ENCODE assay signal across 1 cellular context in the genomic region with DNA sequence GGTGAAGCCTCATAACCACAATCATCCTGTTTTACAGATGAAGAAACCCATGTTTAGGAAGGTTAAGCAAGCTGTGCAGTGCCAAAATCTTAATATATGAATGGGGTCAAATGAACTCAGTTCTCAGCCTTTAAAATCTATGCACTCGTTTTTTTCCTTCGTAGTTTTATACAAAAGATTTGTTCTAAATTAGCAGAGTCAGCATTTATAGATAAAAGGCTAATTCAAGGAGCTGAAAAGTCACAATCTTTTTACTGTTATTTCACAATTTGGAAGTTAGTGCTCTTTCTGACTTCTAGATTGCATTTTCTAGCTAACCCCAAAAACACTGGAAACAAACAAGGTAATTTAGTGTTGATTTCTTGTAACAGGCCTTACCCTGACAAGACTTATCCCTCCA.
A peak's percentile ranks its signal among the peaks of the same experiment; 100 is the strongest.
TF ChIP-seq lines count a peak whose summit lies in the region.

No MANE protein-coding gene starts in this region.

TF ChIP-seq in K562, 482 proteins besides CTCF, POLR2A, EP300 and RAD21 (continued from another document):
- TF ChIP-seq, protein P1, sequence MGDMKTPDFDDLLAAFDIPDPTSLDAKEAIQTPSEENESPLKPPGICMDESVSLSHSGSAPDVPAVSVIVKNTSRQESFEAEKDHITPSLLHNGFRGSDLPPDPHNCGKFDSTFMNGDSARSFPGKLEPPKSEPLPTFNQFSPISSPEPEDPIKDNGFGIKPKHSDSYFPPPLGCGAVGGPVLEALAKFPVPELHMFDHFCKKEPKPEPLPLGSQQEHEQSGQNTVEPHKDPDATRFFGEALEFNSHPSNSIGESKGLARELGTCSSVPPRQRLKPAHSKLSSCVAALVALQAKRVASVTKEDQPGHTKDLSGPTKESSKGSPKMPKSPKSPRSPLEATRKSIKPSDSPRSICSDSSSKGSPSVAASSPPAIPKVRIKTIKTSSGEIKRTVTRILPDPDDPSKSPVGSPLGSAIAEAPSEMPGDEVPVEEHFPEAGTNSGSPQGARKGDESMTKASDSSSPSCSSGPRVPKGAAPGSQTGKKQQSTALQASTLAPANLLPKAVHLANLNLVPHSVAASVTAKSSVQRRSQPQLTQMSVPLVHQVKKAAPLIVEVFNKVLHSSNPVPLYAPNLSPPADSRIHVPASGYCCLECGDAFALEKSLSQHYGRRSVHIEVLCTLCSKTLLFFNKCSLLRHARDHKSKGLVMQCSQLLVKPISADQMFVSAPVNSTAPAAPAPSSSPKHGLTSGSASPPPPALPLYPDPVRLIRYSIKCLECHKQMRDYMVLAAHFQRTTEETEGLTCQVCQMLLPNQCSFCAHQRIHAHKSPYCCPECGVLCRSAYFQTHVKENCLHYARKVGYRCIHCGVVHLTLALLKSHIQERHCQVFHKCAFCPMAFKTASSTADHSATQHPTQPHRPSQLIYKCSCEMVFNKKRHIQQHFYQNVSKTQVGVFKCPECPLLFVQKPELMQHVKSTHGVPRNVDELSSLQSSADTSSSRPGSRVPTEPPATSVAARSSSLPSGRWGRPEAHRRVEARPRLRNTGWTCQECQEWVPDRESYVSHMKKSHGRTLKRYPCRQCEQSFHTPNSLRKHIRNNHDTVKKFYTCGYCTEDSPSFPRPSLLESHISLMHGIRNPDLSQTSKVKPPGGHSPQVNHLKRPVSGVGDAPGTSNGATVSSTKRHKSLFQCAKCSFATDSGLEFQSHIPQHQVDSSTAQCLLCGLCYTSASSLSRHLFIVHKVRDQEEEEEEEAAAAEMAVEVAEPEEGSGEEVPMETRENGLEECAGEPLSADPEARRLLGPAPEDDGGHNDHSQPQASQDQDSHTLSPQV (IDR thresholded peaks at IDR 0.05), result no peak
- TF ChIP-seq, protein P2, sequence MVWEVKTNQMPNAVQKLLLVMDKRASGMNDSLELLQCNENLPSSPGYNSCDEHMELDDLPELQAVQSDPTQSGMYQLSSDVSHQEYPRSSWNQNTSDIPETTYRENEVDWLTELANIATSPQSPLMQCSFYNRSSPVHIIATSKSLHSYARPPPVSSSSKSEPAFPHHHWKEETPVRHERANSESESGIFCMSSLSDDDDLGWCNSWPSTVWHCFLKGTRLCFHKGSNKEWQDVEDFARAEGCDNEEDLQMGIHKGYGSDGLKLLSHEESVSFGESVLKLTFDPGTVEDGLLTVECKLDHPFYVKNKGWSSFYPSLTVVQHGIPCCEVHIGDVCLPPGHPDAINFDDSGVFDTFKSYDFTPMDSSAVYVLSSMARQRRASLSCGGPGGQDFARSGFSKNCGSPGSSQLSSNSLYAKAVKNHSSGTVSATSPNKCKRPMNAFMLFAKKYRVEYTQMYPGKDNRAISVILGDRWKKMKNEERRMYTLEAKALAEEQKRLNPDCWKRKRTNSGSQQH (CRISPR knock-in tag; IDR thresholded peaks at IDR 0.05), result no peak
- TF ChIP-seq ZNF76 (CRISPR knock-in tag; IDR thresholded peaks at IDR 0.05; ENCODE audit: borderline replicate concordance), result no peak
- TF ChIP-seq, protein P3, sequence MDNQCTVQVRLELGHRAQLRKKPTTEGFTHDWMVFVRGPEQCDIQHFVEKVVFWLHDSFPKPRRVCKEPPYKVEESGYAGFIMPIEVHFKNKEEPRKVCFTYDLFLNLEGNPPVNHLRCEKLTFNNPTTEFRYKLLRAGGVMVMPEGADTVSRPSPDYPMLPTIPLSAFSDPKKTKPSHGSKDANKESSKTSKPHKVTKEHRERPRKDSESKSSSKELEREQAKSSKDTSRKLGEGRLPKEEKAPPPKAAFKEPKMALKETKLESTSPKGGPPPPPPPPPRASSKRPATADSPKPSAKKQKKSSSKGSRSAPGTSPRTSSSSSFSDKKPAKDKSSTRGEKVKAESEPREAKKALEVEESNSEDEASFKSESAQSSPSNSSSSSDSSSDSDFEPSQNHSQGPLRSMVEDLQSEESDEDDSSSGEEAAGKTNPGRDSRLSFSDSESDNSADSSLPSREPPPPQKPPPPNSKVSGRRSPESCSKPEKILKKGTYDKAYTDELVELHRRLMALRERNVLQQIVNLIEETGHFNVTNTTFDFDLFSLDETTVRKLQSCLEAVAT (IDR thresholded peaks at IDR 0.05), result no peak
- no peak for TF ChIP-seq ADNP (tag; IDR thresholded peaks at IDR 0.05)
- TF ChIP-seq ZNF780A (CRISPR knock-in tag; IDR thresholded peaks at IDR 0.05), result no peak
- no peak for TF ChIP-seq LEF1 (IDR thresholded peaks at IDR 0.05)
- TF ChIP-seq FOXJ3 (CRISPR knock-in tag; IDR thresholded peaks at IDR 0.05), result no peak
- no peak for TF ChIP-seq CREM (IDR thresholded peaks at IDR 0.05; ENCODE audit: low read depth)
- TF ChIP-seq, protein P4, sequence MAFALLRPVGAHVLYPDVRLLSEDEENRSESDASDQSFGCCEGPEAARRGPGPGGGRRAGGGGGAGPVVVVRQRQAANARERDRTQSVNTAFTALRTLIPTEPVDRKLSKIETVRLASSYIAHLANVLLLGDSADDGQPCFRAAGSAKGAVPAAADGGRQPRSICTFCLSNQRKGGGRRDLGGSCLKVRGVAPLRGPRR (CRISPR knock-in tag; IDR thresholded peaks at IDR 0.05), result no peak
- peak; percentile 75 for TF ChIP-seq MAFG (tag; conservative IDR thresholded peaks at IDR 0.05)
- TF ChIP-seq STAT5B (CRISPR knock-in tag; IDR thresholded peaks at IDR 0.05), result no peak
- TF ChIP-seq MAFK (IDR thresholded peaks at IDR 0.05; ENCODE audit: low read length), result peak; percentile 93
- TF ChIP-seq, protein P5, sequence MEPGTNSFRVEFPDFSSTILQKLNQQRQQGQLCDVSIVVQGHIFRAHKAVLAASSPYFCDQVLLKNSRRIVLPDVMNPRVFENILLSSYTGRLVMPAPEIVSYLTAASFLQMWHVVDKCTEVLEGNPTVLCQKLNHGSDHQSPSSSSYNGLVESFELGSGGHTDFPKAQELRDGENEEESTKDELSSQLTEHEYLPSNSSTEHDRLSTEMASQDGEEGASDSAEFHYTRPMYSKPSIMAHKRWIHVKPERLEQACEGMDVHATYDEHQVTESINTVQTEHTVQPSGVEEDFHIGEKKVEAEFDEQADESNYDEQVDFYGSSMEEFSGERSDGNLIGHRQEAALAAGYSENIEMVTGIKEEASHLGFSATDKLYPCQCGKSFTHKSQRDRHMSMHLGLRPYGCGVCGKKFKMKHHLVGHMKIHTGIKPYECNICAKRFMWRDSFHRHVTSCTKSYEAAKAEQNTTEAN (CRISPR knock-in tag; IDR thresholded peaks at IDR 0.05), result no peak
- TF ChIP-seq ZNF444 (CRISPR knock-in tag; IDR thresholded peaks at IDR 0.05), result no peak
- no peak for TF ChIP-seq DACH1 (IDR thresholded peaks at IDR 0.05; ENCODE audit: partially characterized antibody)
- peak; percentile 90 for TF ChIP-seq MAFF (IDR thresholded peaks at IDR 0.05; ENCODE audit: low read length)
- peak; percentile 81 for TF ChIP-seq ZNF316 (IDR thresholded peaks at IDR 0.05)
